ENCODE assay signal across 13 cellular contexts in genomic region chr1:12450831-12451559, GRCh38.
DNase-seq lines count a peak whose midpoint lies in the region; ATAC-seq and TF ChIP-seq lines count a peak whose summit lies in the region.
"Had no signal": no experiment of that assay in that cellular context is flagged by ENCODE, and none has a peak within 500 bp of the region (broad histone marks: within the 10 kb centered on the region; RNA-seq: fewer than 3 reads in every experiment).

No MANE protein-coding gene starts in this region.

- no peak for DNase-seq in right atrium auricular region (ENCODE audit: low spot score)
- no peak for DNase-seq in Right ventricle myocardium inferior (ENCODE audit: missing footprints)
- no peak for DNase-seq in activated naive CD8-positive, alpha-beta T cell treated with anti-CD3 and anti-CD28 coated beads, Interleukin-2, amount 50 U/mL, for 24 hours
- no peak for DNase-seq in natural killer cell
- no peak for DNase-seq in uterus
- no peak for DNase-seq in retina
- no peak for DNase-seq in hepatic stellate cell (ENCODE audit: low spot score)
- DNase-seq: Caco-2, pancreas, PC-9 had no signal

- H3K9me3 Mint-ChIP-seq in activated naive CD8-positive, alpha-beta T cell treated with anti-CD3 and anti-CD28 coated beads, Interleukin-2, amount 50 U/mL, for 24 hours = no peaks in the 10 kb centered on the region
- no peaks in the 10 kb centered on the region for H3K9me3 Mint-ChIP-seq in natural killer cell

- H3K4me3 ChIP-seq in right atrium auricular region (no peak overlapping the region), uterus (no peak overlapping the region)
- H3K4me3 ChIP-seq: pancreas, PC-9 had no signal

- intact Hi-C loops in Right ventricle myocardium inferior (cut with DNase I) (loop anchor here (5.0 kb wide), 1 partner anchor 44 kb away; no protein-coding TSS in a partner anchor), natural killer cell (cut with micrococcal nuclease) (no loop called here), uterus (cut with DNase I; ENCODE audit: low total_unique reads) (no loop called here)

- H3K4me3 Mint-ChIP-seq in activated naive CD8-positive, alpha-beta T cell treated with anti-CD3 and anti-CD28 coated beads, Interleukin-2, amount 50 U/mL, for 24 hours = peak overlapping the region; percentile 62
- H3K4me3 Mint-ChIP-seq in natural killer cell = peak overlapping the region; percentile 78

- no peak for TF ChIP-seq POLR2A in uterus (IDR thresholded peaks at IDR 0.05)

- H3K36me3 Mint-ChIP-seq in activated naive CD8-positive, alpha-beta T cell treated with anti-CD3 and anti-CD28 coated beads, Interleukin-2, amount 50 U/mL, for 24 hours (ENCODE audit: low read depth) = peaks cover 38% of the 10 kb centered on the region
- H3K36me3 Mint-ChIP-seq in natural killer cell = no peaks in the 10 kb centered on the region

- H3K27ac Mint-ChIP-seq in activated naive CD8-positive, alpha-beta T cell treated with anti-CD3 and anti-CD28 coated beads, Interleukin-2, amount 50 U/mL, for 24 hours = peak overlapping the region; percentile 99
- peak overlapping the region; percentile 95 to 98 for H3K27ac Mint-ChIP-seq in natural killer cell

- ATAC-seq in Right ventricle myocardium inferior = no peak
- ATAC-seq in activated naive CD8-positive, alpha-beta T cell treated with anti-CD3 and anti-CD28 coated beads, Interleukin-2, amount 50 U/mL, for 24 hours = no peak
- no peak for ATAC-seq in natural killer cell
- no peak for ATAC-seq in GM19467 (IDR thresholded peaks at IDR 0.05; ENCODE audit: unreplicated experiment)
- ATAC-seq: GM12878 had no signal

- H3K9me3 ChIP-seq in right atrium auricular region (no peaks in the 10 kb centered on the region), uterus (no peaks in the 10 kb centered on the region)
- H3K9me3 ChIP-seq: Caco-2, pancreas had no signal

- H3K27me3 Mint-ChIP-seq in activated naive CD8-positive, alpha-beta T cell treated with anti-CD3 and anti-CD28 coated beads, Interleukin-2, amount 50 U/mL, for 24 hours = no peaks in the 10 kb centered on the region
- H3K27me3 Mint-ChIP-seq in natural killer cell (ENCODE audit: low read depth in 2 of 2) = no peaks in the 10 kb centered on the region

- peaks cover 0 to 95% of the 10 kb centered on the region in 2 donors for H3K4me1 ChIP-seq in right atrium auricular region
- H3K4me1 ChIP-seq in uterus = peaks cover 17 to 21% of the 10 kb centered on the region in 2 donors

- TF ChIP-seq CTCF in right atrium auricular region (IDR thresholded peaks at IDR 0.05) = no peak
- no peak for TF ChIP-seq CTCF in natural killer cell (IDR thresholded peaks at IDR 0.05)
- TF ChIP-seq CTCF in uterus (IDR thresholded peaks at IDR 0.05) = no peak

- H3K27ac ChIP-seq in right atrium auricular region (peak overlapping the region; percentile 49 to 54), uterus (peak overlapping the region; percentile 9 to 67)
- H3K27ac ChIP-seq: pancreas, PC-9, VCaP had no signal

- peaks cover 94% of the 10 kb centered on the region for H3K4me1 Mint-ChIP-seq in activated naive CD8-positive, alpha-beta T cell treated with anti-CD3 and anti-CD28 coated beads, Interleukin-2, amount 50 U/mL, for 24 hours
- H3K4me1 Mint-ChIP-seq in natural killer cell = peaks cover 79 to 83% of the 10 kb centered on the region in 2 donors

- no peaks in the 10 kb centered on the region for H3K36me3 ChIP-seq in right atrium auricular region
- no peaks in the 10 kb centered on the region for H3K36me3 ChIP-seq in uterus
- H3K36me3 ChIP-seq: pancreas had no signal

- H3K27me3 ChIP-seq in right atrium auricular region (no peaks in the 10 kb centered on the region), uterus (no peaks in the 10 kb centered on the region)
- H3K27me3 ChIP-seq: pancreas had no signal
